14 cellular contexts compared by ENCODE assay signal in genomic region chr10:34908472-34908871, GRCh38.
DNase-seq lines count a peak whose midpoint lies in the region; ATAC-seq and TF ChIP-seq lines count a peak whose summit lies in the region.
"Had no signal": no experiment of that assay in that cellular context is flagged by ENCODE, and none has a peak within 500 bp of the region (broad histone marks: within the 10 kb centered on the region; RNA-seq: fewer than 3 reads in every experiment).

No MANE protein-coding gene starts in this region.

- POLR2A ChIA-PET in SK-N-SH (lab: Yijun Ruan, JAX) = no interaction called here

- H3K9me2 ChIP-seq in SK-N-SH = no peaks in the 10 kb centered on the region

- DNase-seq in GM10266 (ENCODE audit: extremely low spot score) = peak; percentile 38
- DNase-seq in SK-N-SH = peak; percentile 44
- DNase-seq in foreskin keratinocyte = peak in 1 of 2 donors; percentile 52
- DNase-seq in superior temporal gyrus (ENCODE audit: extremely low spot score) = peak; percentile 43
- no peak for DNase-seq in DMS114 treated with DMSO at 0.1 percent for 48 hours (lab: John Stamatoyannopoulos, UW; ENCODE audit: unreplicated experiment)
- no peak for DNase-seq in activated gamma-delta T cell (lab: John Stamatoyannopoulos, UW)
- DNase-seq: DMS53, hippocampal formation, NCI-H1105, NCI-H524, substantia nigra had no signal

- peak; percentile 17 for ATAC-seq in foreskin keratinocyte
- ATAC-seq in GM18505 (IDR thresholded peaks at IDR 0.05; ENCODE audit: unreplicated experiment) = no peak
- ATAC-seq: Right ventricle myocardium inferior had no signal

- peak overlapping the region; percentile 68 to 72; a peak in 3 of 4 replicates for H3K27ac ChIP-seq in SK-N-SH (ENCODE audit: low read depth in 2 of 2, low read length in 1 of 2)
- H3K27ac ChIP-seq in foreskin keratinocyte = no peak overlapping the region

- no peaks in the 10 kb centered on the region for H3K9me3 ChIP-seq in SK-N-SH

- no peak for TF ChIP-seq RAD21 in SK-N-SH (IDR thresholded peaks at IDR 0.05; ENCODE audit: low read length)

- H3F3A ChIP-seq in SK-N-SH (replicated peaks; ENCODE audit: insufficient read depth) = peaks cover 16% of the 10 kb centered on the region

- H3K9ac ChIP-seq in SK-N-SH = no peak overlapping the region

- no peak for TF ChIP-seq CTCF in GM10266 (IDR thresholded peaks at IDR 0.05; ENCODE audit: control insufficient read depth, insufficient read depth, low read depth, missing control alignments)
- no peak for TF ChIP-seq CTCF in SK-N-SH (IDR thresholded peaks at IDR 0.05)
- no peak for TF ChIP-seq CTCF in foreskin keratinocyte (conservative IDR thresholded peaks at IDR 0.05)

- H3K27me3 ChIP-seq in SK-N-SH (ENCODE audit: insufficient read depth) = no peaks in the 10 kb centered on the region
- no peaks in the 10 kb centered on the region for H3K27me3 ChIP-seq in foreskin keratinocyte

- CTCF ChIA-PET in SK-N-SH (lab: Yijun Ruan, JAX) = interaction anchor here (0.7 kb wide), 1 partner anchor 1086 kb away, joined by 3 read pairs; no protein-coding TSS in a partner anchor

- no peak overlapping the region; a peak in 1 of 4 replicates for H3K4me3 ChIP-seq in SK-N-SH (ENCODE audit: low read depth in 2 of 2, low read length in 1 of 2)
- H3K4me3 ChIP-seq: lung had no signal

- peak in 1 of 2 experiments; percentile 48; a peak in 1 of 4 replicates for TF ChIP-seq EP300 in SK-N-SH (IDR thresholded peaks at IDR 0.05; ENCODE audit: borderline replicate concordance in 1 of 2, low read depth in 1 of 2, low read length in 1 of 2)

- H3K4me2 ChIP-seq in SK-N-SH = peak overlapping the region; percentile 58; the same call in 1 of the 2 replicates

- peak overlapping the region; percentile 44; the same call in 1 of the 2 replicates for H2AFZ ChIP-seq in SK-N-SH (ENCODE audit: low read depth)

- H3K79me2 ChIP-seq in SK-N-SH (ENCODE audit: insufficient read depth) = no peaks in the 10 kb centered on the region

- H3K4me1 ChIP-seq in SK-N-SH (ENCODE audit: control insufficient read depth in 1 of 2, insufficient read depth in 2 of 2, low read depth in 1 of 2, low read length in 1 of 2) (peaks cover 13 to 19% of the 10 kb centered on the region in 2 experiments; a peak in 3 of 4 replicates), foreskin keratinocyte (peaks cover 9% of the 10 kb centered on the region)

- TF ChIP-seq POLR2A in GM18505 (IDR thresholded peaks at IDR 0.05; ENCODE audit: borderline replicate concordance, extremely low read depth, insufficient read depth, insufficient read length) = no peak

- no peaks in the 10 kb centered on the region for H4K20me1 ChIP-seq in SK-N-SH (ENCODE audit: insufficient read depth)

- 4% methylated on average over 5 of the region's 5 CpGs for WGBS in SK-N-SH (ENCODE audit: low lambda C conversion rate)

- no peaks in the 10 kb centered on the region for H3K36me3 ChIP-seq in SK-N-SH (replicated peaks in 1 of 2; ENCODE audit: control insufficient read depth in 1 of 2, insufficient read depth in 2 of 2, low read length in 1 of 2)

TF ChIP-seq in SK-N-SH, 30 proteins besides CTCF, POLR2A, EP300 and RAD21:
- 0 out of 2 replicates have a peak, but pooled peaks have one; percentile 28 for TF ChIP-seq RCOR1 (IDR thresholded peaks at IDR 0.05; ENCODE audit: low read length)
- no peak for TF ChIP-seq MXI1 (IDR thresholded peaks at IDR 0.05; ENCODE audit: low read depth, low read length)
- 0 out of 2 replicates have a peak, but pooled peaks have one; percentile 33 for TF ChIP-seq RXRA (IDR thresholded peaks at IDR 0.05; ENCODE audit: borderline replicate concordance, low read depth)
- TF ChIP-seq FOSL2 (IDR thresholded peaks at IDR 0.05; ENCODE audit: borderline replicate concordance, low read depth) = peak; percentile 80
- peak; percentile 49; the same call in 1 of the 2 replicates for TF ChIP-seq JUND (IDR thresholded peaks at IDR 0.05)
- TF ChIP-seq YY1 (IDR thresholded peaks at IDR 0.05; ENCODE audit: low read depth) = no peak
- TF ChIP-seq TCF12 (IDR thresholded peaks at IDR 0.05) = peak; percentile 96
- TF ChIP-seq TEAD4 (IDR thresholded peaks at IDR 0.05; ENCODE audit: borderline replicate concordance, insufficient read depth) = peak; percentile 63; the same call in 1 of the 2 replicates
- TF ChIP-seq, protein P1, sequence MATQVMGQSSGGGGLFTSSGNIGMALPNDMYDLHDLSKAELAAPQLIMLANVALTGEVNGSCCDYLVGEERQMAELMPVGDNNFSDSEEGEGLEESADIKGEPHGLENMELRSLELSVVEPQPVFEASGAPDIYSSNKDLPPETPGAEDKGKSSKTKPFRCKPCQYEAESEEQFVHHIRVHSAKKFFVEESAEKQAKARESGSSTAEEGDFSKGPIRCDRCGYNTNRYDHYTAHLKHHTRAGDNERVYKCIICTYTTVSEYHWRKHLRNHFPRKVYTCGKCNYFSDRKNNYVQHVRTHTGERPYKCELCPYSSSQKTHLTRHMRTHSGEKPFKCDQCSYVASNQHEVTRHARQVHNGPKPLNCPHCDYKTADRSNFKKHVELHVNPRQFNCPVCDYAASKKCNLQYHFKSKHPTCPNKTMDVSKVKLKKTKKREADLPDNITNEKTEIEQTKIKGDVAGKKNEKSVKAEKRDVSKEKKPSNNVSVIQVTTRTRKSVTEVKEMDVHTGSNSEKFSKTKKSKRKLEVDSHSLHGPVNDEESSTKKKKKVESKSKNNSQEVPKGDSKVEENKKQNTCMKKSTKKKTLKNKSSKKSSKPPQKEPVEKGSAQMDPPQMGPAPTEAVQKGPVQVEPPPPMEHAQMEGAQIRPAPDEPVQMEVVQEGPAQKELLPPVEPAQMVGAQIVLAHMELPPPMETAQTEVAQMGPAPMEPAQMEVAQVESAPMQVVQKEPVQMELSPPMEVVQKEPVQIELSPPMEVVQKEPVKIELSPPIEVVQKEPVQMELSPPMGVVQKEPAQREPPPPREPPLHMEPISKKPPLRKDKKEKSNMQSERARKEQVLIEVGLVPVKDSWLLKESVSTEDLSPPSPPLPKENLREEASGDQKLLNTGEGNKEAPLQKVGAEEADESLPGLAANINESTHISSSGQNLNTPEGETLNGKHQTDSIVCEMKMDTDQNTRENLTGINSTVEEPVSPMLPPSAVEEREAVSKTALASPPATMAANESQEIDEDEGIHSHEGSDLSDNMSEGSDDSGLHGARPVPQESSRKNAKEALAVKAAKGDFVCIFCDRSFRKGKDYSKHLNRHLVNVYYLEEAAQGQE (IDR thresholded peaks at IDR 0.05; ENCODE audit: low read depth, low read length) = peak; percentile 48; the same call in 1 of the 2 replicates
- TF ChIP-seq, protein P2, sequence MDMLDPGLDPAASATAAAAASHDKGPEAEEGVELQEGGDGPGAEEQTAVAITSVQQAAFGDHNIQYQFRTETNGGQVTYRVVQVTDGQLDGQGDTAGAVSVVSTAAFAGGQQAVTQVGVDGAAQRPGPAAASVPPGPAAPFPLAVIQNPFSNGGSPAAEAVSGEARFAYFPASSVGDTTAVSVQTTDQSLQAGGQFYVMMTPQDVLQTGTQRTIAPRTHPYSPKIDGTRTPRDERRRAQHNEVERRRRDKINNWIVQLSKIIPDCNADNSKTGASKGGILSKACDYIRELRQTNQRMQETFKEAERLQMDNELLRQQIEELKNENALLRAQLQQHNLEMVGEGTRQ (IDR thresholded peaks at IDR 0.05; ENCODE audit: borderline replicate concordance, low read depth, low read length) = no peak
- peak; percentile 62; the same call in 1 of the 2 replicates for TF ChIP-seq NFIC (IDR thresholded peaks at IDR 0.05; ENCODE audit: borderline replicate concordance)
- no peak for TF ChIP-seq MAX (IDR thresholded peaks at IDR 0.05; ENCODE audit: low read depth)
- TF ChIP-seq EZH2phosphoT487 (IDR thresholded peaks at IDR 0.05; ENCODE audit: borderline replicate concordance, low read depth) = no peak
- TF ChIP-seq, protein P3, sequence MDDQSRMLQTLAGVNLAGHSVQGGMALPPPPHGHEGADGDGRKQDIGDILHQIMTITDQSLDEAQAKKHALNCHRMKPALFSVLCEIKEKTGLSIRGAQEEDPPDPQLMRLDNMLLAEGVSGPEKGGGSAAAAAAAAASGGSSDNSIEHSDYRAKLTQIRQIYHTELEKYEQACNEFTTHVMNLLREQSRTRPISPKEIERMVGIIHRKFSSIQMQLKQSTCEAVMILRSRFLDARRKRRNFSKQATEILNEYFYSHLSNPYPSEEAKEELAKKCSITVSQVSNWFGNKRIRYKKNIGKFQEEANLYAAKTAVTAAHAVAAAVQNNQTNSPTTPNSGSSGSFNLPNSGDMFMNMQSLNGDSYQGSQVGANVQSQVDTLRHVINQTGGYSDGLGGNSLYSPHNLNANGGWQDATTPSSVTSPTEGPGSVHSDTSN (IDR thresholded peaks at IDR 0.05) = peak; percentile 46; the same call in 1 of the 2 replicates
- no peak for TF ChIP-seq SMC3 (IDR thresholded peaks at IDR 0.05; ENCODE audit: low read depth, low read length)
- TF ChIP-seq POLR2AphosphoS5 (IDR thresholded peaks at IDR 0.05; ENCODE audit: low read depth, low read length) = peak; percentile 65; the same call in 1 of the 2 replicates
- no peak for TF ChIP-seq NRF1 (IDR thresholded peaks at IDR 0.05; ENCODE audit: low read depth, low read length)
- no peak for TF ChIP-seq TAF1 (IDR thresholded peaks at IDR 0.05; ENCODE audit: borderline replicate concordance, low read depth, low read length)
- TF ChIP-seq GABPA (IDR thresholded peaks at IDR 0.05; ENCODE audit: low read depth) = no peak
- TF ChIP-seq ZBTB33 (IDR thresholded peaks at IDR 0.05; ENCODE audit: borderline replicate concordance, low read depth) = no peak
- no peak for TF ChIP-seq SIN3A (IDR thresholded peaks at IDR 0.05; ENCODE audit: borderline replicate concordance, low read depth, low read length)

Comparison
In these comparisons a context has a peak if more than half of its experiments do, and no peak if none do; other contexts are left out.
1. DNase-seq: peak in GM10266 (single experiment), SK-N-SH (single experiment) and superior temporal gyrus (single experiment); none in DMS114 treated with DMSO at 0.1 percent for 48 hours (single experiment) and activated gamma-delta T cell (single experiment).